ENCODE assay signal across 16 cellular contexts in genomic region chr2:216307496-216307895, GRCh38.
DNase-seq lines count a peak whose midpoint lies in the region; ATAC-seq, FAIRE-seq and TF ChIP-seq lines count a peak whose summit lies in the region.
"Had no signal": no experiment of that assay in that cellular context is flagged by ENCODE, and none has a peak within 500 bp of the region (broad histone marks: within the 10 kb centered on the region; RNA-seq: fewer than 3 reads in every experiment).

No MANE protein-coding gene starts in this region.

- no peaks in the 10 kb centered on the region for H3K9me3 Mint-ChIP-seq in GM23338
- H3K9me3 Mint-ChIP-seq in astrocyte (ENCODE audit: unreplicated experiment): no peaks in the 10 kb centered on the region
- H3K9me3 Mint-ChIP-seq in activated T-cell treated with anti-CD3 and anti-CD28 coated beads, Interleukin-2, amount 50 U/mL, for 4 hours: no peaks in the 10 kb centered on the region
- H3K9me3 Mint-ChIP-seq: IgD-negative memory B cell had no signal

- H3K36me3 Mint-ChIP-seq in GM23338 (ENCODE audit: low read depth) (no peaks in the 10 kb centered on the region), astrocyte (ENCODE audit: low read depth, unreplicated experiment) (peaks cover 8% of the 10 kb centered on the region)
- no peaks in the 10 kb centered on the region for H3K36me3 Mint-ChIP-seq in activated T-cell treated with anti-CD3 and anti-CD28 coated beads, Interleukin-2, amount 50 U/mL, for 4 hours (ENCODE audit: insufficient read depth)
- H3K36me3 Mint-ChIP-seq: CD4-positive, alpha-beta memory T cell; IgD-negative memory B cell had no signal

- H3K27ac Mint-ChIP-seq in GM23338 (no peak overlapping the region), astrocyte (ENCODE audit: unreplicated experiment) (no peak overlapping the region)
- H3K27ac Mint-ChIP-seq: IgD-negative memory B cell had no signal

- H3K79me2 ChIP-seq in GM23338 (replicated peaks; ENCODE audit: insufficient read depth) (no peaks in the 10 kb centered on the region), astrocyte (ENCODE audit: insufficient read depth, low read length) (peaks cover 8% of the 10 kb centered on the region)

- H3K27me3 Mint-ChIP-seq in GM23338 (ENCODE audit: insufficient read depth, low read depth, poor library complexity) (no peaks in the 10 kb centered on the region), astrocyte (ENCODE audit: low read depth, unreplicated experiment) (no peaks in the 10 kb centered on the region)
- no peaks in the 10 kb centered on the region for H3K27me3 Mint-ChIP-seq in activated T-cell treated with anti-CD3 and anti-CD28 coated beads, Interleukin-2, amount 50 U/mL, for 4 hours (ENCODE audit: low read depth)
- H3K27me3 Mint-ChIP-seq: CD4-positive, alpha-beta memory T cell had no signal

- peak overlapping the region; percentile 90 for H2AFZ ChIP-seq in GM23338
- no peak overlapping the region for H2AFZ ChIP-seq in astrocyte (ENCODE audit: low read depth, low read length)

- no peak for ATAC-seq in GM23338
- no peak for ATAC-seq in activated T-cell treated with anti-CD3 and anti-CD28 coated beads, Interleukin-2, amount 50 U/mL, for 4 hours

- H3K9me2 ChIP-seq in GM23338 (ENCODE audit: insufficient read depth): no peaks in the 10 kb centered on the region

- H3K4me3 Mint-ChIP-seq in GM23338 (no peak overlapping the region), astrocyte (ENCODE audit: unreplicated experiment) (no peak overlapping the region)
- no peak overlapping the region for H3K4me3 Mint-ChIP-seq in activated T-cell treated with anti-CD3 and anti-CD28 coated beads, Interleukin-2, amount 50 U/mL, for 4 hours
- H3K4me3 Mint-ChIP-seq: CD4-positive, alpha-beta memory T cell; IgD-negative memory B cell had no signal

- no peak overlapping the region for H3K9ac ChIP-seq in astrocyte (ENCODE audit: low read length)

- H3K27me3 ChIP-seq in GM23338 (ENCODE audit: insufficient read depth) (no peaks in the 10 kb centered on the region), astrocyte (ENCODE audit: insufficient read depth, low read length) (no peaks in the 10 kb centered on the region), MG63 (no peaks in the 10 kb centered on the region)

- H3K4me1 ChIP-seq in GM23338 (ENCODE audit: insufficient read depth) (peaks cover 9% of the 10 kb centered on the region), astrocyte (ENCODE audit: insufficient read depth, low read length) (peaks cover 28% of the 10 kb centered on the region)

- H3K9me3 ChIP-seq in astrocyte (ENCODE audit: insufficient read depth, low read depth, low read length) (no peaks in the 10 kb centered on the region), MG63 (no peaks in the 10 kb centered on the region)

- H3K4me3 ChIP-seq in GM23338 (no peak overlapping the region), astrocyte (ENCODE audit: insufficient read depth, low read depth, low read length) (no peak overlapping the region), MG63 (no peak overlapping the region)

- no peak overlapping the region for H3K4me2 ChIP-seq in GM23338
- H3K4me2 ChIP-seq in astrocyte (ENCODE audit: low read length): no peak overlapping the region

- TF ChIP-seq CTCF in GM23338 (conservative IDR thresholded peaks at IDR 0.05; ENCODE audit: low read depth in 2 of 2): no peak
- no peak for TF ChIP-seq CTCF in astrocyte (IDR thresholded peaks at IDR 0.05; ENCODE audit: insufficient read depth, low read depth, low read length)
- TF ChIP-seq CTCF in GM13976 (IDR thresholded peaks at IDR 0.05; ENCODE audit: borderline replicate concordance, control extremely low read depth, extremely low read depth, insufficient read depth, missing control alignments): no peak

- no peaks in the 10 kb centered on the region for H3F3A ChIP-seq in GM23338 (replicated peaks; ENCODE audit: low read depth)

- H3K36me3 ChIP-seq in GM23338 (ENCODE audit: insufficient read depth) (no peaks in the 10 kb centered on the region), astrocyte (ENCODE audit: insufficient read depth, low read length) (no peaks in the 10 kb centered on the region), MG63 (no peaks in the 10 kb centered on the region)

- H3K4me1 Mint-ChIP-seq in GM23338 (peaks cover 9% of the 10 kb centered on the region), astrocyte (ENCODE audit: low read depth, unreplicated experiment) (peaks cover 33% of the 10 kb centered on the region)
- H3K4me1 Mint-ChIP-seq in activated T-cell treated with anti-CD3 and anti-CD28 coated beads, Interleukin-2, amount 50 U/mL, for 4 hours (ENCODE audit: low read depth): no peaks in the 10 kb centered on the region
- H3K4me1 Mint-ChIP-seq: IgD-negative memory B cell had no signal

- no peak overlapping the region for H3K27ac ChIP-seq in GM23338 (ENCODE audit: low read depth)
- peak overlapping the region; percentile 69 for H3K27ac ChIP-seq in astrocyte (ENCODE audit: low read depth, low read length)
- H3K27ac ChIP-seq: C4-2B had no signal

- no peaks in the 10 kb centered on the region for H4K20me1 ChIP-seq in GM23338 (replicated peaks; ENCODE audit: insufficient read depth)
- H4K20me1 ChIP-seq in astrocyte (ENCODE audit: insufficient read depth, low read length): no peaks in the 10 kb centered on the region

- FAIRE-seq in astrocyte (lab: Jason Lieb, UNC): no peak
- FAIRE-seq: G401.6, GM12891 had no signal

- in situ Hi-C loops in GM13976 (cut with MboI; ENCODE audit: low sequenced_read_pairs, unreplicated experiment): no loop called here

- no peak for DNase-seq in GM23338 (ENCODE audit: low spot score)
- DNase-seq in astrocyte (ENCODE audit: low read depth): no peak
- DNase-seq in lung microvascular endothelial cell (ENCODE audit: low read depth in 2 of 2): peak; percentile 28 to 74
- DNase-seq in activated T-cell treated with anti-CD3 and anti-CD28 coated beads, Interleukin-2, amount 50 U/mL, for 4 hours: no peak
- DNase-seq in GM13976 (ENCODE audit: low spot score): no peak
- DNase-seq in EL: no peak
- no peak for DNase-seq in MG63
- DNase-seq: ACHN; CD4-positive, alpha-beta memory T cell; DMS79; HCEC 1CT; KG1 had no signal

TF ChIP-seq in GM23338, 12 proteins besides CTCF, POLR2A, EP300 and RAD21 (continues in another document):
- no peak for TF ChIP-seq ETS1 (IDR thresholded peaks at IDR 0.05)
- no peak for TF ChIP-seq EZH2phosphoT487 (IDR thresholded peaks at IDR 0.05; ENCODE audit: unreplicated experiment)
- TF ChIP-seq REST (IDR thresholded peaks at IDR 0.05; ENCODE audit: unreplicated experiment): no peak
- TF ChIP-seq EZH2 (IDR thresholded peaks at IDR 0.05; ENCODE audit: low read depth, unreplicated experiment): no peak
- TF ChIP-seq CREB1 (CRISPR knock-in tag; IDR thresholded peaks at IDR 0.05; ENCODE audit: low read depth): no peak
- no peak for TF ChIP-seq NANOG (IDR thresholded peaks at IDR 0.05; ENCODE audit: borderline replicate concordance)
- no peak for TF ChIP-seq JUNB (IDR thresholded peaks at IDR 0.05; ENCODE audit: unreplicated experiment)
- no peak for TF ChIP-seq ZNF331 (CRISPR knock-in tag; IDR thresholded peaks at IDR 0.05; ENCODE audit: low read depth)

Comparison
In these comparisons a context has a peak if more than half of its experiments do, and no peak if none do; other contexts are left out.
1. DNase-seq: peak in lung microvascular endothelial cell (2 of 2); none in GM23338 (single experiment), astrocyte (single experiment), activated T-cell treated with anti-CD3 and anti-CD28 coated beads, Interleukin-2, amount 50 U/mL, for 4 hours (single experiment), GM13976 (single experiment), EL (single experiment) and MG63 (single experiment).